In genomic region chr1:41805771-41806471, GRCh38 we compare ENCODE assay signal across 13 cellular contexts.
DNase-seq lines count a peak whose midpoint lies in the region; ATAC-seq and FAIRE-seq lines count a peak whose summit lies in the region.
"Had no signal": no experiment of that assay in that cellular context is flagged by ENCODE, and none has a peak within 500 bp of the region (broad histone marks: within the 10 kb centered on the region; RNA-seq: fewer than 3 reads in every experiment).

No MANE protein-coding gene starts in this region.

- no peaks in the 10 kb centered on the region for H3K27me3 Mint-ChIP-seq in central memory CD8-positive, alpha-beta T cell

- FAIRE-seq in GM19239 (lab: Jason Lieb, UNC) = peak; percentile 55
- FAIRE-seq: HTR-8/SVneo had no signal

- H3K36me3 Mint-ChIP-seq in central memory CD8-positive, alpha-beta T cell (ENCODE audit: insufficient read depth) = peaks cover 8% of the 10 kb centered on the region

- H3K4me3 Mint-ChIP-seq in central memory CD8-positive, alpha-beta T cell = peak overlapping the region; percentile 67

- no peak for DNase-seq in GM19239 (ENCODE audit: insufficient read length, low spot score)
- peak; percentile 80 for DNase-seq in activated CD8-positive, alpha-beta memory T cell treated with anti-CD3 and anti-CD28 coated beads for 24 hours
- DNase-seq in central memory CD8-positive, alpha-beta T cell (ENCODE audit: low spot score in 2 of 2) = no peak
- peak; percentile 49 to 68 for DNase-seq in stimulated activated CD8-positive, alpha-beta memory T cell treated with anti-CD3 and anti-CD28 coated beads, Interleukin-15, amount 100 ng/mL, for 4 hours (ENCODE audit: low read depth in 2 of 2)
- no peak for DNase-seq in NCI-H1092 (lab: John Stamatoyannopoulos, UW)
- DNase-seq: GOT3, left ventricle myocardium inferior, NCI-H1092 treated with DMSO at 0.1 percent for 48 hours, NCI-H748 treated with DMSO at 0.1 percent for 48 hours had no signal

- H3K9me3 Mint-ChIP-seq in central memory CD8-positive, alpha-beta T cell = peaks cover 5% of the 10 kb centered on the region

- H3K4me1 Mint-ChIP-seq in central memory CD8-positive, alpha-beta T cell = peaks cover 75% of the 10 kb centered on the region

- H3K27ac Mint-ChIP-seq in central memory CD8-positive, alpha-beta T cell (ENCODE audit: low read depth) = peak overlapping the region; percentile 95

- ATAC-seq in central memory CD8-positive, alpha-beta T cell (replicated peaks; ENCODE audit: extremely low read depth, poor library complexity, severe bottlenecking) = no peak
- ATAC-seq in HG03378 (IDR thresholded peaks at IDR 0.05; ENCODE audit: unreplicated experiment) (no peak), GM19397 (IDR thresholded peaks at IDR 0.05; ENCODE audit: unreplicated experiment) (no peak), GM21825 (IDR thresholded peaks at IDR 0.05; ENCODE audit: unreplicated experiment) (no peak)

Comparison
In these comparisons a context has a peak if more than half of its experiments do, and no peak if none do; other contexts are left out.
1. DNase-seq: peak in activated CD8-positive, alpha-beta memory T cell treated with anti-CD3 and anti-CD28 coated beads for 24 hours (single experiment) and stimulated activated CD8-positive, alpha-beta memory T cell treated with anti-CD3 and anti-CD28 coated beads, Interleukin-15, amount 100 ng/mL, for 4 hours (2 of 2); none in GM19239 (single experiment), central memory CD8-positive, alpha-beta T cell (0 of 2) and NCI-H1092 (single experiment).